Comparison of ENCODE assay signal across 18 cellular contexts in the genomic region with DNA sequence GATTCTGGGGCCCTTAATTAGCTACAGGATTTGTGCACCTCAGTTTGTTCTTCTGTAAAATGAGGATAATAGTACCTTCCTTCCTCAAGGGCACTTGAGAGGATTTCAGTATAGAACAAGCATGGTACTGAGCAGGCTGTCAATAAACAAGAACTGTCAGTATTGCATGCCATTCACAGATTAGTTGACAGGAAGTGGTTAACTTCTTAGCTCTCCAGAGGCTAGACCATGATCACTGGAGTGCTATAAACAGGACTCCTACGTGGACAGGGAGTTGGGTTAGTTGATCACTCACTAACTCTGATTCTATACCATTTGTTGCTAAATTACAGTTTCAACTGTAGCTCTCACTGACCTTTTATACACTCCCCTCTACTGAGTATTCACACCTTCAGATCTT.
A peak's percentile ranks its signal among the peaks of the same experiment; 100 is the strongest.
DNase-seq lines count a peak whose midpoint lies in the region; ATAC-seq, FAIRE-seq and TF ChIP-seq lines count a peak whose summit lies in the region.
"Had no signal": no experiment of that assay in that cellular context is flagged by ENCODE, and none has a peak within 500 bp of the region (broad histone marks: within the 10 kb centered on the region; RNA-seq: fewer than 3 reads in every experiment).

No MANE protein-coding gene starts in this region.

- CTCF ChIA-PET in A673 (lab: Charles Lee): no interaction called here

- H3K4me1 ChIP-seq in A673 (ENCODE audit: insufficient read depth, low read length, poor library complexity, severe bottlenecking): peaks cover 13% of the 10 kb centered on the region
- H3K4me1 ChIP-seq: breast epithelium, transverse colon had no signal

- no TSS peak for BruUV-seq in A673 (replicated peaks; lab: Mats Ljungman, UMichigan)

- ATAC-seq in GM19025 (IDR thresholded peaks at IDR 0.05; ENCODE audit: low read depth, unreplicated experiment) (peak; percentile 51), HG03060 (IDR thresholded peaks at IDR 0.05; ENCODE audit: low read depth, unreplicated experiment) (peak; percentile 69)
- ATAC-seq: HepG2 had no signal

- DNase-seq in A673 (ENCODE audit: low spot score) (peak; percentile 61), NB4 (ENCODE audit: low read depth) (peak; percentile 46), superior temporal gyrus (ENCODE audit: extremely low spot score) (no peak), NCI-H2196 (lab: John Stamatoyannopoulos, UW; ENCODE audit: unreplicated experiment) (no peak), frontal cortex (ENCODE audit: low spot score in 2 of 2) (no peak), NCI-H526 treated with DMSO at 0.1 percent for 48 hours (lab: John Stamatoyannopoulos, UW) (no peak)
- DNase-seq: activated naive CD4-positive, alpha-beta T cell treated with anti-CD3 and anti-CD28 coated beads, Interleukin-2, amount 50 U/mL, for 16 hours; glutamatergic neuron; NCI-H1436; NCI-H748 treated with DMSO at 0.1 percent for 48 hours; SIG-M5; transverse colon had no signal

- H3K9me3 ChIP-seq in A673 (ENCODE audit: low read depth, low read length, poor library complexity, severe bottlenecking): no peaks in the 10 kb centered on the region
- H3K9me3 ChIP-seq: breast epithelium, transverse colon had no signal

- no peaks in the 10 kb centered on the region for H3K27me3 ChIP-seq in A673 (replicated peaks; ENCODE audit: insufficient read depth, low read depth, low read length, poor library complexity)
- H3K27me3 ChIP-seq: breast epithelium, transverse colon had no signal

- POLR2A ChIA-PET in A673 (lab: Charles Lee; ENCODE audit: low non-redundant PET): no interaction called here

- H3K36me3 ChIP-seq in A673 (ENCODE audit: insufficient read depth, low read length, poor library complexity, severe bottlenecking): no peaks in the 10 kb centered on the region
- H3K36me3 ChIP-seq: breast epithelium, transverse colon had no signal

- no peak for TF ChIP-seq POLR2A in NB4 (IDR thresholded peaks at IDR 0.05; ENCODE audit: extremely low read depth, insufficient read length)

- no peak overlapping the region for H3K4me3 ChIP-seq in A673 (ENCODE audit: low read depth, low read length, poor library complexity, severe bottlenecking)
- H3K4me3 ChIP-seq in NB4 (ENCODE audit: low read depth, low read length): no peak overlapping the region
- H3K4me3 ChIP-seq: breast epithelium, transverse colon had no signal

- intact Hi-C loops in A673 (cut with micrococcal nuclease; ENCODE audit: unreplicated experiment): no loop called here

- TF ChIP-seq CTCF in A673 (conservative IDR thresholded peaks at IDR 0.05; ENCODE audit: low read depth, low read length) (no peak), NB4 (IDR thresholded peaks at IDR 0.05; ENCODE audit: low read depth, low read length) (no peak)

- no peak overlapping the region for H3K27ac ChIP-seq in A673 (ENCODE audit: low read depth, low read length, poor library complexity, severe bottlenecking)
- H3K27ac ChIP-seq: breast epithelium, transverse colon had no signal

- no peak for FAIRE-seq in frontal cortex (lab: Jason Lieb, UNC)
- FAIRE-seq: A204.1, endometrium, HepG2 had no signal

Comparison
In these comparisons a context has a peak if more than half of its experiments do, and no peak if none do; other contexts are left out.
1. DNase-seq: peak in A673 (single experiment) and NB4 (single experiment); none in superior temporal gyrus (single experiment), NCI-H2196 (single experiment), frontal cortex (0 of 2) and NCI-H526 treated with DMSO at 0.1 percent for 48 hours (single experiment).